In the genomic region with DNA sequence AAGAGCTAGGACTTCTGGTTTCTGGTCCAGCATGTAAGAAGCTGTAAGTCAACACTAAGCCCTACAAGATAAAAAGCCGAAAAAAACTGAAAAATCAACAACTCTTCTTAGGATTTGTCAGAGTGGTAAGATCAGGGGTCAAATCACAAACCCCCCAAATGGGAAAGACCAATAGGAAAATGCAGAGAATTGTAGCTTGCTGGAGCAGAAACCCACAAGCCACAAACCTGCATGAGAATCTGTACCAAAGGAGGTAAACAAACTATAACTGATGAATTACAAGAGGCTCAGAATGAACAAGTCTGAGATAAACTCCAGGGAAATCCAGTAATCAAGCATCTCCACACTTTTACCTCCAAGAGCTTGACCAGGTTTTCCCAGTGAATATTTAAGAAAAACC, we compare ENCODE assay signal across 15 cellular contexts. TPM values are rescaled to one million over a fixed set of nuclear protein-coding genes. Genes with fewer than 3 reads are reported as not detected.
A peak's percentile ranks its signal among the peaks of the same experiment; 100 is the strongest.
DNase-seq lines count a peak whose midpoint lies in the region; ATAC-seq and TF ChIP-seq lines count a peak whose summit lies in the region.
"Had no signal": no experiment of that assay in that cellular context is flagged by ENCODE, and none has a peak within 500 bp of the region (broad histone marks: within the 10 kb centered on the region; RNA-seq: fewer than 3 reads in every experiment).

No MANE protein-coding gene starts in this region.

- H3K36me3 Mint-ChIP-seq in activated CD4-positive, alpha-beta T cell treated with anti-CD3 and anti-CD28 coated beads, Interleukin-2, amount 10 ng/mL, durations not matched to agents 24 days and 14 days (ENCODE audit: low read depth), result peaks cover 37% of the 10 kb centered on the region
- peaks cover 39% of the 10 kb centered on the region for H3K36me3 Mint-ChIP-seq in activated CD8-positive, alpha-beta T cell treated with anti-CD3 and anti-CD28 coated beads, Interleukin-2, amount 10 ng/mL, durations not matched to agents 7 days and 5 days (ENCODE audit: low read depth)
- peaks cover 23% of the 10 kb centered on the region for H3K36me3 Mint-ChIP-seq in osteocyte (ENCODE audit: unreplicated experiment)

- POLR2A ChIA-PET in activated CD8-positive, alpha-beta T cell treated with anti-CD3 and anti-CD28 coated beads, Interleukin-2, amount 10 ng/mL, durations not matched to agents 7 days and 5 days (lab: Charles Lee), result interaction anchor here (0.6 to 1.4 kb wide), 3 partner anchors 23 to 38 kb away, joined by 3 to 6 read pairs (median 5); partner anchors contain the start of gene RFX7

- no peak for TF ChIP-seq CTCF in osteocyte (IDR thresholded peaks at IDR 0.05)

- H3K27ac Mint-ChIP-seq in activated CD4-positive, alpha-beta T cell treated with anti-CD3 and anti-CD28 coated beads, Interleukin-2, amount 10 ng/mL, durations not matched to agents 24 days and 14 days, result peak overlapping the region; percentile 52
- H3K27ac Mint-ChIP-seq in activated CD8-positive, alpha-beta T cell treated with anti-CD3 and anti-CD28 coated beads, Interleukin-2, amount 10 ng/mL, durations not matched to agents 7 days and 5 days, result peak overlapping the region; percentile 75
- peak overlapping the region; percentile 54 for H3K27ac Mint-ChIP-seq in osteocyte (ENCODE audit: unreplicated experiment)

- peak; percentile 47 for ATAC-seq in HG02610 (IDR thresholded peaks at IDR 0.05; ENCODE audit: unreplicated experiment)
- peak; percentile 47 for ATAC-seq in activated CD8-positive, alpha-beta T cell treated with anti-CD3 and anti-CD28 coated beads, Interleukin-2, amount 10 ng/mL, durations not matched to agents 7 days and 5 days
- ATAC-seq in GM19452 (IDR thresholded peaks at IDR 0.05; ENCODE audit: unreplicated experiment), result no peak

- peak overlapping the region; percentile 52 for H3K4me3 Mint-ChIP-seq in activated CD4-positive, alpha-beta T cell treated with anti-CD3 and anti-CD28 coated beads, Interleukin-2, amount 10 ng/mL, durations not matched to agents 24 days and 14 days
- H3K4me3 Mint-ChIP-seq in activated CD8-positive, alpha-beta T cell treated with anti-CD3 and anti-CD28 coated beads, Interleukin-2, amount 10 ng/mL, durations not matched to agents 7 days and 5 days, result peak overlapping the region; percentile 32
- H3K4me3 Mint-ChIP-seq in osteocyte (ENCODE audit: unreplicated experiment), result no peak overlapping the region
- H3K4me3 Mint-ChIP-seq: neural crest cell had no signal

- CTCF ChIA-PET in activated CD8-positive, alpha-beta T cell treated with anti-CD3 and anti-CD28 coated beads, Interleukin-2, amount 10 ng/mL, durations not matched to agents 7 days and 5 days (lab: Charles Lee), result interaction anchor here (1.0 to 2.4 kb wide), 4 partner anchors 15 to 215 kb away, joined by 3 to 15 read pairs (median 6); no protein-coding TSS in a partner anchor

- peaks cover 15% of the 10 kb centered on the region for H3K9me3 Mint-ChIP-seq in activated CD4-positive, alpha-beta T cell treated with anti-CD3 and anti-CD28 coated beads, Interleukin-2, amount 10 ng/mL, durations not matched to agents 24 days and 14 days
- H3K9me3 Mint-ChIP-seq in activated CD8-positive, alpha-beta T cell treated with anti-CD3 and anti-CD28 coated beads, Interleukin-2, amount 10 ng/mL, durations not matched to agents 7 days and 5 days (ENCODE audit: insufficient read depth), result peaks cover 8% of the 10 kb centered on the region
- peaks cover 25% of the 10 kb centered on the region for H3K9me3 Mint-ChIP-seq in osteocyte (ENCODE audit: unreplicated experiment)

- DNase-seq in activated CD4-positive, alpha-beta T cell treated with anti-CD3 and anti-CD28 coated beads, Interleukin-2, amount 10 ng/mL, durations not matched to agents 24 days and 14 days, result peak; percentile 63
- DNase-seq in activated CD4-positive, alpha-beta T cell treated with anti-CD3 and anti-CD28 coated beads, Interleukin-2, amount 50 U/mL, for 4 hours, result no peak
- peak; percentile 39 for DNase-seq in activated CD8-positive, alpha-beta T cell treated with anti-CD3 and anti-CD28 coated beads, Interleukin-2, amount 10 ng/mL, durations not matched to agents 7 days and 5 days
- DNase-seq in osteocyte (ENCODE audit: extremely low spot score, unreplicated experiment), result no peak
- DNase-seq in putamen (ENCODE audit: low spot score), result no peak
- no peak for DNase-seq in midbrain (lab: John Stamatoyannopoulos, UW)
- DNase-seq: amniotic stem cell, DMS79, dorsolateral prefrontal cortex, foreskin melanocyte, SK-N-SH, upper lobe of left lung had no signal

- H3K4me1 Mint-ChIP-seq in activated CD4-positive, alpha-beta T cell treated with anti-CD3 and anti-CD28 coated beads, Interleukin-2, amount 10 ng/mL, durations not matched to agents 24 days and 14 days, result peaks cover 49% of the 10 kb centered on the region
- peaks cover 50% of the 10 kb centered on the region for H3K4me1 Mint-ChIP-seq in activated CD8-positive, alpha-beta T cell treated with anti-CD3 and anti-CD28 coated beads, Interleukin-2, amount 10 ng/mL, durations not matched to agents 7 days and 5 days (ENCODE audit: low read depth)
- peaks cover 42% of the 10 kb centered on the region for H3K4me1 Mint-ChIP-seq in osteocyte (ENCODE audit: unreplicated experiment)

- intact Hi-C loops in activated CD4-positive, alpha-beta T cell treated with anti-CD3 and anti-CD28 coated beads, Interleukin-2, amount 10 ng/mL, durations not matched to agents 24 days and 14 days (cut with micrococcal nuclease), result loop anchor here (5.0 kb wide), 1 partner anchor 35 kb away; the partner anchor contains the start of gene RFX7

- H3K27me3 Mint-ChIP-seq in activated CD4-positive, alpha-beta T cell treated with anti-CD3 and anti-CD28 coated beads, Interleukin-2, amount 10 ng/mL, durations not matched to agents 24 days and 14 days, result no peaks in the 10 kb centered on the region
- H3K27me3 Mint-ChIP-seq in activated CD8-positive, alpha-beta T cell treated with anti-CD3 and anti-CD28 coated beads, Interleukin-2, amount 10 ng/mL, durations not matched to agents 7 days and 5 days (ENCODE audit: low read depth), result no peaks in the 10 kb centered on the region
- no peaks in the 10 kb centered on the region for H3K27me3 Mint-ChIP-seq in osteocyte (ENCODE audit: unreplicated experiment)

RNA-seq across cellular contexts. Expression of gene RFX7, which starts 36.0 kb away (rescaled TPM):
- 34.0 and 36.3 TPM in 2 replicates for total RNA-seq in activated CD4-positive, alpha-beta T cell treated with anti-CD3 and anti-CD28 coated beads, Interleukin-2, amount 10 ng/mL, durations not matched to agents 24 days and 14 days
- total RNA-seq in activated CD8-positive, alpha-beta T cell treated with anti-CD3 and anti-CD28 coated beads, Interleukin-2, amount 10 ng/mL, durations not matched to agents 7 days and 5 days, result 10 to 100 TPM; 32.9 to 35.1 TPM
- 20.2 and 21.3 TPM in 2 replicates for total RNA-seq in osteocyte

Comparison
In these comparisons a context has a peak if more than half of its experiments do, and no peak if none do; other contexts are left out.
1. DNase-seq: peak in activated CD4-positive, alpha-beta T cell treated with anti-CD3 and anti-CD28 coated beads, Interleukin-2, amount 10 ng/mL, durations not matched to agents 24 days and 14 days (single experiment) and activated CD8-positive, alpha-beta T cell treated with anti-CD3 and anti-CD28 coated beads, Interleukin-2, amount 10 ng/mL, durations not matched to agents 7 days and 5 days (single experiment); none in activated CD4-positive, alpha-beta T cell treated with anti-CD3 and anti-CD28 coated beads, Interleukin-2, amount 50 U/mL, for 4 hours (0 of 2), osteocyte (single experiment), putamen (single experiment) and midbrain (single experiment).
2. Peak in every context shown above with its lines, with median percentiles within 50 percentile points of each other: H3K27ac Mint-ChIP-seq.